22 cellular contexts compared by ENCODE assay signal in genomic region chr1:226825746-226826100, GRCh38. TPM values are rescaled to one million over a fixed set of nuclear protein-coding genes. Genes with fewer than 3 reads are reported as not detected.
DNase-seq lines count a peak whose midpoint lies in the region; ATAC-seq lines count a peak whose summit lies in the region.
"Had no signal": no experiment of that assay in that cellular context is flagged by ENCODE, and none has a peak within 500 bp of the region (broad histone marks: within the 10 kb centered on the region; RNA-seq: fewer than 3 reads in every experiment).

No MANE protein-coding gene starts in this region.

- no peak overlapping the region for H2BK15ac ChIP-seq in mesendoderm (replicated peaks; ENCODE audit: low read depth)

- no peak overlapping the region for H3K4me3 Mint-ChIP-seq in activated naive CD4-positive, alpha-beta T cell treated with anti-CD3 and anti-CD28 coated beads, Interleukin-2, amount 50 U/mL, for 24 hours
- H3K4me3 Mint-ChIP-seq: CD4-positive, CD25-positive, alpha-beta regulatory T cell had no signal

- no peak overlapping the region for H3K4ac ChIP-seq in mesendoderm (ENCODE audit: low read depth, low read length)

- H3K23ac ChIP-seq in mesendoderm (ENCODE audit: low read length): no peak overlapping the region

- H2BK5ac ChIP-seq in mesendoderm (ENCODE audit: low read length): peak overlapping the region; percentile 26

- no peak overlapping the region for H4K8ac ChIP-seq in mesendoderm (ENCODE audit: low read depth, low read length)

- peak overlapping the region; percentile 76 for H3K27ac ChIP-seq in caudate nucleus (ENCODE audit: low read depth, low read length)
- peak overlapping the region; percentile 39 for H3K27ac ChIP-seq in mesendoderm (ENCODE audit: low read depth, low read length)
- peak overlapping the region; percentile 82 for H3K27ac ChIP-seq in temporal lobe (ENCODE audit: low read depth, low read length)
- H3K27ac ChIP-seq: BLaER1, SJCRH30 had no signal

- ATAC-seq in GM21390 (IDR thresholded peaks at IDR 0.05; ENCODE audit: unreplicated experiment): no peak
- ATAC-seq: HepG2, PC-3, SK-N-SH treated with all-trans-retinoic acid at 6 μM for 48 hours had no signal

- no peaks in the 10 kb centered on the region for H3K36me3 Mint-ChIP-seq in activated naive CD4-positive, alpha-beta T cell treated with anti-CD3 and anti-CD28 coated beads, Interleukin-2, amount 50 U/mL, for 24 hours
- H3K36me3 Mint-ChIP-seq: CD4-positive, CD25-positive, alpha-beta regulatory T cell had no signal

- DNase-seq in activated naive CD4-positive, alpha-beta T cell treated with anti-CD3 and anti-CD28 coated beads, Interleukin-2, amount 50 U/mL, for 16 hours: no peak
- DNase-seq in caudate nucleus (lab: John Stamatoyannopoulos, UW) (no peak), mesendoderm (peak; percentile 45), iPS-NIHi7 (ENCODE audit: extremely low spot score) (no peak), H7 (no peak)
- DNase-seq: CD4-positive, CD25-positive, alpha-beta regulatory T cell; Kasumi-1; NCI-H1105; NCI-H1436 treated with DMSO at 0.1 percent for 48 hours; NCI-H1930; NCI-H2107; NCI-H526; NCI-H82; NK-92 treated with Interleukin-12 subunit alpha and Interleukin-12 subunit beta, amount 100 ng/mL, for 24 hours; PC-3 had no signal

- no peaks in the 10 kb centered on the region for H3K79me2 ChIP-seq in mesendoderm (ENCODE audit: control insufficient read depth, insufficient read depth, low read length)

- H3K4me2 ChIP-seq in mesendoderm (ENCODE audit: low read length): no peak overlapping the region
- H3K4me2 ChIP-seq: BLaER1 had no signal

- H3K27ac Mint-ChIP-seq in activated naive CD4-positive, alpha-beta T cell treated with anti-CD3 and anti-CD28 coated beads, Interleukin-2, amount 50 U/mL, for 24 hours: peak overlapping the region; percentile 51
- H3K27ac Mint-ChIP-seq: CD4-positive, CD25-positive, alpha-beta regulatory T cell had no signal

- no peaks in the 10 kb centered on the region for H3K79me1 ChIP-seq in mesendoderm (ENCODE audit: low read length)

- H3K27me3 ChIP-seq in mesendoderm (ENCODE audit: insufficient read depth, low read length, poor library complexity): no peaks in the 10 kb centered on the region
- H3K27me3 ChIP-seq in H7 (ENCODE audit: control insufficient read depth, insufficient read depth, low read length): no peaks in the 10 kb centered on the region
- H3K27me3 ChIP-seq: BLaER1, SJCRH30 had no signal

- H3K9ac ChIP-seq in mesendoderm (ENCODE audit: low read length): no peak overlapping the region
- H3K9ac ChIP-seq: BLaER1 had no signal

- peak overlapping the region; percentile 52 for H3K18ac ChIP-seq in mesendoderm (ENCODE audit: low read length)

- H3K4me3 ChIP-seq in mesendoderm (ENCODE audit: low read length) (no peak overlapping the region), H7 (ENCODE audit: insufficient read depth, low read depth, low read length) (no peak overlapping the region)
- H3K4me3 ChIP-seq: BLaER1, SJCRH30 had no signal

- no CpG with 5 or more reads among the region's 3 CpGs for WGBS in mesendoderm (ENCODE audit: extremely low coverage, insufficient coverage, low lambda C conversion rate)

- H2BK120ac ChIP-seq in mesendoderm (ENCODE audit: low read depth, low read length): peak overlapping the region; percentile 46

- no peaks in the 10 kb centered on the region for H3K36me3 ChIP-seq in mesendoderm (ENCODE audit: control insufficient read depth, insufficient read depth, low read length)
- no peaks in the 10 kb centered on the region for H3K36me3 ChIP-seq in H7 (replicated peaks; ENCODE audit: control insufficient read depth, insufficient read depth, low read length)
- H3K36me3 ChIP-seq: BLaER1, SJCRH30 had no signal

- H2AK5ac ChIP-seq in mesendoderm (ENCODE audit: low read length): peak overlapping the region; percentile 15

- no peaks in the 10 kb centered on the region for H3K9me3 Mint-ChIP-seq in activated naive CD4-positive, alpha-beta T cell treated with anti-CD3 and anti-CD28 coated beads, Interleukin-2, amount 50 U/mL, for 24 hours

- no peaks in the 10 kb centered on the region for H3K27me3 Mint-ChIP-seq in activated naive CD4-positive, alpha-beta T cell treated with anti-CD3 and anti-CD28 coated beads, Interleukin-2, amount 50 U/mL, for 24 hours

- H3K4me1 ChIP-seq in mesendoderm (ENCODE audit: control insufficient read depth, low read depth, low read length): peaks cover 23% of the 10 kb centered on the region

- peak overlapping the region; percentile 29 for H3K56ac ChIP-seq in mesendoderm (ENCODE audit: low read length)

- no peak overlapping the region for H4K5ac ChIP-seq in mesendoderm (ENCODE audit: low read length)

- H3K4me1 Mint-ChIP-seq in activated naive CD4-positive, alpha-beta T cell treated with anti-CD3 and anti-CD28 coated beads, Interleukin-2, amount 50 U/mL, for 24 hours: peaks cover 47% of the 10 kb centered on the region

RNA-seq across cellular contexts. Expression of gene PSEN2, which starts 44.7 kb away (rescaled TPM):
- polyA plus RNA-seq in mesendoderm (2013, experiment 1 of 2): 12.9 TPM
- 13.6 TPM for polyA plus RNA-seq in mesendoderm (2013, experiment 2 of 2)
- total RNA-seq in temporal lobe: 20.4 TPM
- 24.7 and 39.0 TPM in 2 replicates for total RNA-seq in H7 (2014; rRNA removed; shearing (Covaris generic))
